27 cellular contexts compared by ENCODE assay signal in genomic region chr1:39987869-39988268, GRCh38. TPM values are rescaled to one million over a fixed set of nuclear protein-coding genes. Genes with fewer than 3 reads are reported as not detected.
DNase-seq lines count a peak whose midpoint lies in the region; ATAC-seq and TF ChIP-seq lines count a peak whose summit lies in the region.
"Had no signal": no experiment of that assay in that cellular context is flagged by ENCODE, and none has a peak within 500 bp of the region (broad histone marks: within the 10 kb centered on the region; RNA-seq: fewer than 3 reads in every experiment).

No MANE protein-coding gene starts in this region.

- intact Hi-C loops in stomach (cut with DNase I; ENCODE audit: low total_unique reads): no loop called here

- H3K4me1 ChIP-seq in stomach: peaks cover 7 to 27% (median 16%) of the 10 kb centered on the region in 4 donors
- H3K4me1 ChIP-seq in upper lobe of left lung: peaks cover 0 to 7% (median 0%) of the 10 kb centered on the region in 4 donors
- H3K4me1 ChIP-seq: esophagus muscularis mucosa, gastrocnemius medialis had no signal

- H3K27ac ChIP-seq in stomach: peak overlapping the region; percentile 17 to 79 (median 74)
- no peak overlapping the region for H3K27ac ChIP-seq in upper lobe of left lung
- H3K27ac ChIP-seq: body of pancreas, gastrocnemius medialis, thyroid gland had no signal

- TF ChIP-seq EP300 in stomach (IDR thresholded peaks at IDR 0.05) (no peak), upper lobe of left lung (IDR thresholded peaks at IDR 0.05) (no peak)

- TF ChIP-seq POLR2A in stomach (IDR thresholded peaks at IDR 0.05) (no peak), upper lobe of left lung (IDR thresholded peaks at IDR 0.05) (no peak)

- ATAC-seq in GM21786 (IDR thresholded peaks at IDR 0.05; ENCODE audit: unreplicated experiment): no peak
- ATAC-seq in upper lobe of left lung (ENCODE audit: low FRiP score in 2 of 2): no peak
- ATAC-seq: activated T-cell treated with anti-CD3 and anti-CD28 coated beads, Interleukin-2, amount 50 U/mL, for 4 hours; body of pancreas; gastrocnemius medialis; left ventricle myocardium superior; stimulated activated naive CD8-positive, alpha-beta T cell treated with anti-CD3 and anti-CD28 coated beads, Interleukin-15, Interleukin-2, amounts not matched to agents 100 U/mL and 50 U/mL, for 24 hours; T-helper 17 cell had no signal

- H3K9me3 ChIP-seq in stomach (no peaks in the 10 kb centered on the region), upper lobe of left lung (no peaks in the 10 kb centered on the region)
- H3K9me3 ChIP-seq: body of pancreas, esophagus muscularis mucosa, gastrocnemius medialis, SK-N-SH, thyroid gland had no signal

- WGBS in stomach, 5 donors: 22 to 52% (median 27%) methylated on average over 3 of the region's 3 CpGs
- 70 to 76% methylated on average over 3 of the region's 3 CpGs for WGBS in upper lobe of left lung, 2 donors

- no peaks in the 10 kb centered on the region for H3K27me3 ChIP-seq in stomach
- H3K27me3 ChIP-seq in upper lobe of left lung: no peaks in the 10 kb centered on the region
- H3K27me3 ChIP-seq: body of pancreas, esophagus muscularis mucosa, thyroid gland had no signal

- no peak for TF ChIP-seq CTCF in LNCaP clone FGC (IDR thresholded peaks at IDR 0.05; ENCODE audit: control insufficient read depth, extremely low read depth, insufficient read depth)
- no peak for TF ChIP-seq CTCF in fibroblast of pulmonary artery (IDR thresholded peaks at IDR 0.05; ENCODE audit: low read length, missing control alignments)
- no peak for TF ChIP-seq CTCF in stomach (IDR thresholded peaks at IDR 0.05)
- TF ChIP-seq CTCF in upper lobe of left lung (IDR thresholded peaks at IDR 0.05): no peak

- H3K4me3 ChIP-seq in LNCaP clone FGC (ENCODE audit: low read depth, low read length): no peak overlapping the region
- no peak overlapping the region for H3K4me3 ChIP-seq in fibroblast of pulmonary artery (replicated peaks; ENCODE audit: low read depth, low read length)
- H3K4me3 ChIP-seq in stomach: no peak overlapping the region
- no peak overlapping the region for H3K4me3 ChIP-seq in upper lobe of left lung
- H3K4me3 ChIP-seq: body of pancreas, esophagus muscularis mucosa, gastrocnemius medialis, thyroid gland had no signal

- H3K36me3 ChIP-seq in stomach (no peaks in the 10 kb centered on the region), upper lobe of left lung (no peaks in the 10 kb centered on the region)
- H3K36me3 ChIP-seq: esophagus muscularis mucosa, gastrocnemius medialis, thyroid gland had no signal

- DNase-seq in LNCaP clone FGC (ENCODE audit: low read depth) (peak; percentile 38), SK-MEL-5 (ENCODE audit: low read depth, low spot score) (peak; percentile 89), fibroblast of pulmonary artery (ENCODE audit: low read depth) (peak; percentile 12), stomach (no peak), OCI-M2 (lab: John Stamatoyannopoulos, UW; ENCODE audit: unreplicated experiment) (no peak), upper lobe of left lung (no peak)
- DNase-seq: activated CD4-positive, alpha-beta T cell treated with anti-CD3 and anti-CD28 coated beads, Interleukin-2, amount 10 ng/mL, durations not matched to agents 24 days and 14 days; activated T-cell treated with anti-CD3 and anti-CD28 coated beads, Interleukin-2, amount 50 U/mL, for 4 hours; body of pancreas; CD4-positive, CD25-positive, alpha-beta regulatory T cell; effector CD8-positive, alpha-beta T cell; gastrocnemius medialis; GDM1; H9; hypothalamus; left ventricle myocardium superior; NCI-H1105 treated with DMSO at 0.1 percent for 48 hours; NCI-H2029 treated with DMSO at 0.1 percent for 48 hours; NCI-H345; posterior cingulate gyrus; SK-N-SH; stimulated activated CD4-positive, alpha-beta T cell treated with anti-CD3 and anti-CD28 coated beads, Interleukin-15, amount 100 ng/mL, for 24 hours; stimulated activated naive CD8-positive, alpha-beta T cell treated with anti-CD3 and anti-CD28 coated beads, Interleukin-15, Interleukin-2, amounts not matched to agents 100 U/mL and 50 U/mL, for 24 hours; T-helper 17 cell; thyroid gland had no signal

- in situ Hi-C loops in SK-MEL-5 (cut with HindIII; ENCODE audit: low pct_unique_long_range_greater_than_20kb, low sequenced_read_pairs): no loop called here

RNA-seq across cellular contexts. Expression of gene MFSD2A, which starts 32.9 kb away (rescaled TPM):
- total RNA-seq in SK-MEL-5 (2014; rRNA removed; shearing (Covaris generic)): 3.1 and 3.9 TPM in 2 replicates
- 4.1 and 4.4 TPM in 2 replicates for polyA plus RNA-seq in SK-MEL-5 (2015; cell fraction: cytosol; rRNA removed)
- 3.3 and 9.4 TPM in 2 replicates for polyA plus RNA-seq in SK-MEL-5 (2015; cell fraction: nucleus; rRNA removed)
- 10 to 100 TPM in 1 of 5 donors, 1 to 10 TPM in 3, not detected in 1; 2.0 to 16.1 (median 7.0) TPM for total RNA-seq in stomach
- 1 to 10 TPM in 1 of 3 donors, under 1 TPM in 2; 0.75 to 9.1 (median 0.76) TPM for polyA plus RNA-seq in stomach
- 100 to 1,000 TPM in 3 of 6 donors, 10 to 100 TPM in 3; 63.9 to 196 (median 109) TPM for total RNA-seq in upper lobe of left lung

RNA-seq across cellular contexts. Expression of gene CAP1, which starts 52.7 kb away (rescaled TPM):
- 307 and 314 TPM in 2 replicates for total RNA-seq in SK-MEL-5 (2014; rRNA removed; shearing (Covaris generic))
- polyA plus RNA-seq in SK-MEL-5 (2015; cell fraction: cytosol; rRNA removed): 257 and 307 TPM in 2 replicates
- 115 and 151 TPM in 2 replicates for polyA plus RNA-seq in SK-MEL-5 (2015; cell fraction: nucleus; rRNA removed)
- total RNA-seq in stomach (100 to 1,000 TPM in 4 of 5 donors, 10 to 100 TPM in 1; 99.1 to 252 (median 145) TPM), upper lobe of left lung (100 to 1,000 TPM; 113 to 502 (median 245) TPM)
- polyA plus RNA-seq in stomach: 100 to 1,000 TPM in 2 of 3 donors, 10 to 100 TPM in 1; 95.5 to 185 (median 162) TPM

Comparison
In these comparisons a context has a peak if more than half of its experiments do, and no peak if none do; other contexts are left out.
1. DNase-seq: peak in LNCaP clone FGC (single experiment), SK-MEL-5 (single experiment) and fibroblast of pulmonary artery (single experiment); none in stomach (single experiment), OCI-M2 (single experiment) and upper lobe of left lung (0 of 2).
2. H3K27ac ChIP-seq: peak in stomach (5 of 5); none in upper lobe of left lung (0 of 4).